In the genomic region with DNA sequence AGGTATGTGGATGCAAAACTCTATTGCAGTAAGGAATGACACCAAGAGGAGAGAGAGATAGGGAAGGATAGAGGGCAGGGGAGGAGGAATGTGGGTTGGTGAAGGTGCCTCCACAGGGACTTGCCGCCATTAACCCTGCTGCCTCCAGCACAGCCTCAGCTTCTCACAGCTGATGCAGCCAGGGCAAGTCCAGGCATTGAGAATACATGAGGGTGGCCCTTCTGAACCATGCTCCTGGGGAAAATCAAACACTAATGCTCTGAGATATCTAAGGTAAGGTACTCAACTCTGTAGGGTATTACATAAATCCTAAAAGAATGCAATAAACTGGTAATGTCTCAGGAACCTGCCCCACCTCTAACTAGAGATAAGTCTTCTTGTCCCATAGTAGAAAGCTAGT, we compare ENCODE assay signal across 1 cellular context.
TF ChIP-seq lines count a peak whose summit lies in the region.

No MANE protein-coding gene starts in this region.

TF ChIP-seq in K562, 482 proteins besides CTCF, POLR2A, EP300 and RAD21 (continued from another document):
- TF ChIP-seq ZBTB26 (CRISPR knock-in tag; IDR thresholded peaks at IDR 0.05) (no peak), MBD1 (CRISPR knock-in tag; IDR thresholded peaks at IDR 0.05) (no peak), ZNF695 (CRISPR knock-in tag; IDR thresholded peaks at IDR 0.05) (no peak), RBM25 (IDR thresholded peaks at IDR 0.05; ENCODE audit: low read depth, low read length, severe bottlenecking) (no peak), ZNF75A (CRISPR knock-in tag; IDR thresholded peaks at IDR 0.05) (no peak)
